27 cellular contexts compared by ENCODE assay signal in the genomic region with DNA sequence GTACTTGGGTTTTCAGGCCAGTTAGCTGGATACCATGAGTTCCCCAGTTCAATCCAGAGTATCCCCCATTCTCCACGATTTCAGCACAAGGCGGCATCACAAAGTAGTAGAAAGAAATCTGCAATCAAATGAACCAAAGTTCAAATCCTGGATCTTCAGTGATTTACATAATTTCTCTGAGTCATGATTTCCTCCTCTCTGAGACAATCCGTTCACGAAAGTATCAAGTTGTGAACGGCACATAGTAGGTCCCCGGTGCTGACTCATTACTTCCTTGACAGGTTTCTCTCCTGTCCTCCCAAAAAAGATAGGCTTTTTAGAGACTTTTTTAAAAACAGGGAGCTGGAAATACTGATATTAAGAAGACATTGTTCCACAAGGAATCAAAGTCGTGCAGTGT.
DNase-seq lines count a peak whose midpoint lies in the region; ATAC-seq and TF ChIP-seq lines count a peak whose summit lies in the region.
"Had no signal": no experiment of that assay in that cellular context is flagged by ENCODE, and none has a peak within 500 bp of the region (broad histone marks: within the 10 kb centered on the region; RNA-seq: fewer than 3 reads in every experiment).

No MANE protein-coding gene starts in this region.

- H3K9me3 Mint-ChIP-seq in Calu3 (ENCODE audit: low read depth, unreplicated experiment) (no peaks in the 10 kb centered on the region), H9 (no peaks in the 10 kb centered on the region; a peak in 1 of 5 replicates), neural progenitor cell (peaks cover 3% of the 10 kb centered on the region)
- H3K9me3 Mint-ChIP-seq in activated naive CD8-positive, alpha-beta T cell treated with anti-CD3 and anti-CD28 coated beads, Interleukin-2, amount 50 U/mL, for 24 hours, result no peaks in the 10 kb centered on the region
- H3K9me3 Mint-ChIP-seq: immature natural killer cell, memory B cell, type B pancreatic cell had no signal

- H3K27me3 Mint-ChIP-seq in Calu3 (ENCODE audit: unreplicated experiment) (no peaks in the 10 kb centered on the region), H9 (ENCODE audit: low read depth) (peaks cover 1% of the 10 kb centered on the region; the same call in 1 of the 2 replicates), neural progenitor cell (ENCODE audit: insufficient read depth, low read depth) (peaks cover 2% of the 10 kb centered on the region)
- H3K27me3 Mint-ChIP-seq in activated naive CD8-positive, alpha-beta T cell treated with anti-CD3 and anti-CD28 coated beads, Interleukin-2, amount 50 U/mL, for 24 hours, result peaks cover 27% of the 10 kb centered on the region
- H3K27me3 Mint-ChIP-seq: type B pancreatic cell had no signal

- H2AFZ ChIP-seq in H9 (ENCODE audit: low read length) (no peak overlapping the region), mesenchymal stem cell (ENCODE audit: low read depth, low read length) (no peak overlapping the region), neural progenitor cell (replicated peaks) (no peak overlapping the region)

- H3K14ac ChIP-seq in H9 (ENCODE audit: insufficient read depth, low read length) (no peak overlapping the region), mesenchymal stem cell (ENCODE audit: low read length in 2 of 2) (no peak overlapping the region)

- H4K20me1 ChIP-seq in H9 (ENCODE audit: control insufficient read depth, insufficient read depth, insufficient read length) (no peaks in the 10 kb centered on the region), neural progenitor cell (ENCODE audit: low read depth) (no peaks in the 10 kb centered on the region)

- no peaks in the 10 kb centered on the region for H3K36me3 ChIP-seq in mesenchymal stem cell (ENCODE audit: control insufficient read depth in 1 of 2, insufficient read depth in 2 of 2, low read depth in 1 of 2, low read length in 2 of 2)
- H3K36me3 ChIP-seq in neural progenitor cell, result no peaks in the 10 kb centered on the region
- H3K36me3 ChIP-seq: MG63 had no signal

- H2BK15ac ChIP-seq in H9 (ENCODE audit: low read depth, low read length), result no peak overlapping the region
- no peak overlapping the region for H2BK15ac ChIP-seq in mesenchymal stem cell (ENCODE audit: low read depth, poor library complexity, severe bottlenecking)

- no CpG with 5 or more reads among the region's 7 CpGs for WGBS in H9 (ENCODE audit: extremely low coverage, insufficient read length, low lambda C conversion rate)
- WGBS in mesenchymal stem cell, result 66% methylated on average over 5 of the region's 7 CpGs

- H3K79me1 ChIP-seq in H9 (ENCODE audit: insufficient read depth, low read depth, low read length, poor library complexity, severe bottlenecking), result no peaks in the 10 kb centered on the region
- H3K79me1 ChIP-seq in mesenchymal stem cell (replicated peaks; ENCODE audit: low read length, poor library complexity, severe bottlenecking), result peaks cover 22% of the 10 kb centered on the region

- peak overlapping the region; percentile 44 for H3K18ac ChIP-seq in H9 (ENCODE audit: insufficient read length, low read depth, low read length)
- no peak overlapping the region for H3K18ac ChIP-seq in mesenchymal stem cell (ENCODE audit: low read depth in 1 of 2, low read length in 2 of 2)

- H3K9me3 ChIP-seq in H9 (ENCODE audit: control insufficient read depth, low read depth, low read length) (no peaks in the 10 kb centered on the region), mesenchymal stem cell (ENCODE audit: control insufficient read depth, low read length) (no peaks in the 10 kb centered on the region), neural progenitor cell (ENCODE audit: low read depth) (no peaks in the 10 kb centered on the region)
- H3K9me3 ChIP-seq: Caco-2, MG63 had no signal

- H3K36me3 Mint-ChIP-seq in Calu3 (ENCODE audit: insufficient read depth, unreplicated experiment) (peaks cover 5% of the 10 kb centered on the region), H9 (ENCODE audit: insufficient read depth in 1 of 3, low read depth in 3 of 3) (peaks cover 0 to 1% (median 1%) of the 10 kb centered on the region in 3 experiments; a peak in 3 of 7 replicates), neural progenitor cell (peaks cover 8% of the 10 kb centered on the region)
- H3K36me3 Mint-ChIP-seq in activated naive CD8-positive, alpha-beta T cell treated with anti-CD3 and anti-CD28 coated beads, Interleukin-2, amount 50 U/mL, for 24 hours (ENCODE audit: low read depth), result no peaks in the 10 kb centered on the region
- H3K36me3 Mint-ChIP-seq: memory B cell had no signal

- H3K4me1 Mint-ChIP-seq in Calu3 (ENCODE audit: low read depth, unreplicated experiment) (peaks cover 37% of the 10 kb centered on the region), H9 (peaks cover 44 to 51% of the 10 kb centered on the region in 2 experiments), neural progenitor cell (peaks cover 33% of the 10 kb centered on the region)
- peaks cover 35% of the 10 kb centered on the region for H3K4me1 Mint-ChIP-seq in activated naive CD8-positive, alpha-beta T cell treated with anti-CD3 and anti-CD28 coated beads, Interleukin-2, amount 50 U/mL, for 24 hours
- H3K4me1 Mint-ChIP-seq: immature natural killer cell, memory B cell had no signal

- H4K91ac ChIP-seq in H9 (ENCODE audit: insufficient read length, low read depth, low read length) (no peak overlapping the region), mesenchymal stem cell (ENCODE audit: low read length) (no peak overlapping the region)

- H4K5ac ChIP-seq in H9 (ENCODE audit: insufficient read length, low read depth, low read length), result no peak overlapping the region

- H3K27ac Mint-ChIP-seq in Calu3 (ENCODE audit: unreplicated experiment), result peak overlapping the region; percentile 41
- H3K27ac Mint-ChIP-seq in H9, result peak overlapping the region; percentile 2 to 62 (median 3); a peak in 3 of 7 replicates
- H3K27ac Mint-ChIP-seq in activated naive CD8-positive, alpha-beta T cell treated with anti-CD3 and anti-CD28 coated beads, Interleukin-2, amount 50 U/mL, for 24 hours, result peak overlapping the region; percentile 45
- H3K27ac Mint-ChIP-seq in neural progenitor cell, result no peak overlapping the region
- H3K27ac Mint-ChIP-seq: immature natural killer cell, memory B cell, type B pancreatic cell had no signal

- peaks cover 65% of the 10 kb centered on the region for H3F3A ChIP-seq in neural progenitor cell (ENCODE audit: low read depth)

- H3K56ac ChIP-seq in H9 (ENCODE audit: insufficient read length, low read depth, low read length), result no peak overlapping the region

- H3K79me2 ChIP-seq in H9 (ENCODE audit: insufficient read depth, low read length) (no peaks in the 10 kb centered on the region), neural progenitor cell (ENCODE audit: low read depth) (peaks cover 60% of the 10 kb centered on the region)

- H2BK20ac ChIP-seq in H9 (ENCODE audit: low read depth, low read length, poor library complexity, severe bottlenecking), result no peak overlapping the region

- CTCF ChIA-PET in Calu3 (lab: Charles Lee), result no interaction called here

- H3K4me1 ChIP-seq in H9 (ENCODE audit: insufficient read depth, low read length) (peaks cover 12% of the 10 kb centered on the region; the same call in 1 of the 2 replicates), mesenchymal stem cell (ENCODE audit: control insufficient read depth, insufficient read depth, low read depth, low read length) (peaks cover 13% of the 10 kb centered on the region), neural progenitor cell (peaks cover 57% of the 10 kb centered on the region)

- no peaks in the 10 kb centered on the region for H3K23me2 ChIP-seq in H9 (ENCODE audit: insufficient read length, low read depth, low read length, poor library complexity, severe bottlenecking)

- H2BK5ac ChIP-seq in H9 (ENCODE audit: insufficient read length, low read length), result no peak overlapping the region
- no peak overlapping the region for H2BK5ac ChIP-seq in mesenchymal stem cell (ENCODE audit: low read depth, low read length, poor library complexity, severe bottlenecking)

- no peak overlapping the region for H3K4me2 ChIP-seq in H9 (ENCODE audit: insufficient read depth, insufficient read length, low read length)
- H3K4me2 ChIP-seq in mesenchymal stem cell (ENCODE audit: low read length, poor library complexity, severe bottlenecking), result no peak overlapping the region
- H3K4me2 ChIP-seq in neural progenitor cell, result no peak overlapping the region

- H3K4me3 ChIP-seq in mesenchymal stem cell (ENCODE audit: insufficient read depth in 1 of 2, low read depth in 1 of 2, low read length in 2 of 2) (no peak overlapping the region), neural progenitor cell (no peak overlapping the region)
- H3K4me3 ChIP-seq: dorsolateral prefrontal cortex, MG63 had no signal

- H3K4me3 Mint-ChIP-seq in Calu3 (ENCODE audit: low read depth, unreplicated experiment) (no peak overlapping the region), H9 (no peak overlapping the region), neural progenitor cell (no peak overlapping the region)
- no peak overlapping the region for H3K4me3 Mint-ChIP-seq in activated naive CD8-positive, alpha-beta T cell treated with anti-CD3 and anti-CD28 coated beads, Interleukin-2, amount 50 U/mL, for 24 hours
- H3K4me3 Mint-ChIP-seq: immature natural killer cell, memory B cell, type B pancreatic cell had no signal

- no peak overlapping the region for H4K8ac ChIP-seq in H9 (replicated peaks; ENCODE audit: insufficient read length, low read depth, low read length)
- no peak overlapping the region for H4K8ac ChIP-seq in mesenchymal stem cell (ENCODE audit: low read length)

- no peak overlapping the region for H2BK120ac ChIP-seq in H9 (ENCODE audit: low read depth, low read length, poor library complexity, severe bottlenecking)
- no peak overlapping the region for H2BK120ac ChIP-seq in mesenchymal stem cell (ENCODE audit: low read depth, low read length)

- no peaks in the 10 kb centered on the region for H3K27me3 ChIP-seq in H9 (ENCODE audit: insufficient read depth, low read length)
- no peaks in the 10 kb centered on the region for H3K27me3 ChIP-seq in mesenchymal stem cell (ENCODE audit: control insufficient read depth in 1 of 2, insufficient read depth in 1 of 2, low read length in 2 of 2)
- H3K27me3 ChIP-seq in neural progenitor cell, result no peaks in the 10 kb centered on the region
- H3K27me3 ChIP-seq: dorsolateral prefrontal cortex, MG63 had no signal

- intact Hi-C loops in Calu3 (cut with micrococcal nuclease; ENCODE audit: unreplicated experiment), result no loop called here
- intact Hi-C loops in posterior vena cava (cut with DNase I), result no loop called here

- H3K4ac ChIP-seq in H9 (ENCODE audit: low read depth, low read length) (no peak overlapping the region), mesenchymal stem cell (ENCODE audit: low read depth in 1 of 2, low read length in 2 of 2) (no peak overlapping the region)

- H3K9ac ChIP-seq in H9 (ENCODE audit: extremely low read depth, insufficient read length, low read length) (no peak overlapping the region), mesenchymal stem cell (ENCODE audit: low read length) (no peak overlapping the region), neural progenitor cell (no peak overlapping the region)

- no peak overlapping the region for H2AK5ac ChIP-seq in H9 (ENCODE audit: insufficient read length, low read length)
- H2AK5ac ChIP-seq in mesenchymal stem cell (ENCODE audit: low read length, severe bottlenecking), result no peak overlapping the region

- H2BK12ac ChIP-seq in H9 (ENCODE audit: insufficient read length, low read depth, low read length) (no peak overlapping the region), mesenchymal stem cell (ENCODE audit: low read length in 2 of 2) (peak overlapping the region in 1 of 2 experiments; percentile 1)

- H3K23ac ChIP-seq in H9 (ENCODE audit: insufficient read length, low read depth, low read length), result no peak overlapping the region
- no peak overlapping the region for H3K23ac ChIP-seq in mesenchymal stem cell (ENCODE audit: low read length in 2 of 2)

- DNase-seq in Calu3, result peak; percentile 6
- no peak for DNase-seq in H9
- peak; percentile 18 for DNase-seq in activated naive CD8-positive, alpha-beta T cell treated with anti-CD3 and anti-CD28 coated beads, Interleukin-2, amount 50 U/mL, for 24 hours
- DNase-seq in mesenchymal stem cell, result peak; percentile 40
- no peak for DNase-seq in neural progenitor cell (ENCODE audit: low spot score)
- DNase-seq in posterior vena cava (ENCODE audit: low spot score), result no peak
- DNase-seq: activated CD4-positive, alpha-beta T cell treated with anti-CD3 and anti-CD28 coated beads for 4 hours; activated CD8-positive, alpha-beta memory T cell treated with anti-CD3 and anti-CD28 coated beads, Interleukin-2, amount 50 U/mL, for 4 hours; activated effector memory CD4-positive, alpha-beta T cell treated with Interleukin-2 at 50 U/mL for 16 hours; Caco-2; DMS79; dorsolateral prefrontal cortex; hypothalamus; immature natural killer cell; KBM-7; MG63; NCI-H1417; NCI-H2029 treated with DMSO at 0.1 percent for 48 hours; NCI-H226; NCI-H774; nucleus accumbens; stimulated activated CD4-positive, alpha-beta T cell treated with anti-CD3 and anti-CD28 coated beads, Interleukin-1b, Interleukin-23, amount 100 ng/mL, for 48 hours had no signal

- H3K27ac ChIP-seq in H9 (ENCODE audit: insufficient read length, low read depth, low read length) (no peak overlapping the region), mesenchymal stem cell (ENCODE audit: low read length, poor library complexity, severe bottlenecking) (no peak overlapping the region), neural progenitor cell (no peak overlapping the region)
- H3K27ac ChIP-seq: C4-2B, dorsolateral prefrontal cortex had no signal

- TF ChIP-seq CTCF in Calu3 (IDR thresholded peaks at IDR 0.05; ENCODE audit: unreplicated experiment) (no peak), H9 (conservative IDR thresholded peaks at IDR 0.05) (no peak), neural progenitor cell (IDR thresholded peaks at IDR 0.05) (no peak)

- no peak for ATAC-seq in activated naive CD8-positive, alpha-beta T cell treated with anti-CD3 and anti-CD28 coated beads, Interleukin-2, amount 50 U/mL, for 24 hours
- ATAC-seq in HG02981 (IDR thresholded peaks at IDR 0.05; ENCODE audit: unreplicated experiment), result no peak
- ATAC-seq: left lobe of liver had no signal

- no TSS peak for BruUV-seq in Calu3 (replicated peaks; lab: Mats Ljungman, UMichigan)

- H3T11ph ChIP-seq in H9 (ENCODE audit: low read length), result no peak overlapping the region

Comparison
In these comparisons a context has a peak if more than half of its experiments do, and no peak if none do; other contexts are left out.
1. DNase-seq: peak in Calu3 (single experiment), activated naive CD8-positive, alpha-beta T cell treated with anti-CD3 and anti-CD28 coated beads, Interleukin-2, amount 50 U/mL, for 24 hours (single experiment) and mesenchymal stem cell (single experiment); none in H9 (single experiment), neural progenitor cell (single experiment) and posterior vena cava (single experiment).